In the genomic region with DNA sequence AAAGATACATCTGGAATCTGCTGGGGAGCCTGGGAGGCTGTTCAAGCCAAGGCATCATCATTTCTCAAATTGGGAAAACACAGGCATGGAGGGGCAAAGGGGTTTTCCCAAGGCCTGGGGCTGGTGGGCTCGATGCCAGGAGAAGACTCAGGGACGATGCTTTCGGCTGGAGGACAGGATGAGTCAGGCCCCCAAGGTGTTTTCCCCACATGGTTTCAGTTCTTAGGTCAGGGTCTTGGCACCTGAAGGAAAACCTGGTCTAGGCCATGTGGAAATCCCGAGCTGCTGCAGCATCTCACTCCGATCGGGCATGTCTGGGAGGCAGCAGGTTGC, we compare ENCODE assay signal across 8 cellular contexts.
DNase-seq lines count a peak whose midpoint lies in the region; ATAC-seq lines count a peak whose summit lies in the region.
"Had no signal": no experiment of that assay in that cellular context is flagged by ENCODE, and none has a peak within 500 bp of the region (broad histone marks: within the 10 kb centered on the region; RNA-seq: fewer than 3 reads in every experiment).

No MANE protein-coding gene starts in this region.

- H3K36me3 ChIP-seq in mesenchymal stem cell (ENCODE audit: control insufficient read depth in 1 of 2, insufficient read depth in 2 of 2, low read depth in 1 of 2, low read length in 2 of 2) = no peaks in the 10 kb centered on the region

- no peak overlapping the region for H2BK120ac ChIP-seq in mesenchymal stem cell (ENCODE audit: low read depth, low read length)

- ATAC-seq in GM18498 (IDR thresholded peaks at IDR 0.05; ENCODE audit: unreplicated experiment) (peak; percentile 53), GM21619 (IDR thresholded peaks at IDR 0.05; ENCODE audit: unreplicated experiment) (peak; percentile 53)
- ATAC-seq: left lobe of liver had no signal

- H3K27ac ChIP-seq in mesenchymal stem cell (ENCODE audit: low read length, poor library complexity, severe bottlenecking) = no peak overlapping the region

- H2BK12ac ChIP-seq in mesenchymal stem cell (ENCODE audit: low read length in 2 of 2) = no peak overlapping the region

- H4K91ac ChIP-seq in mesenchymal stem cell (ENCODE audit: low read length) = no peak overlapping the region

- no peak overlapping the region for H2AFZ ChIP-seq in mesenchymal stem cell (ENCODE audit: low read depth, low read length)

- H3K79me1 ChIP-seq in mesenchymal stem cell (replicated peaks; ENCODE audit: low read length, poor library complexity, severe bottlenecking) = no peaks in the 10 kb centered on the region

- no peak overlapping the region for H2BK5ac ChIP-seq in mesenchymal stem cell (ENCODE audit: low read depth, low read length, poor library complexity, severe bottlenecking)

- no peak overlapping the region for H3K4me2 ChIP-seq in mesenchymal stem cell (ENCODE audit: low read length, poor library complexity, severe bottlenecking)

- H3K14ac ChIP-seq in mesenchymal stem cell (ENCODE audit: low read length in 2 of 2) = no peak overlapping the region

- no peak overlapping the region for H3K23ac ChIP-seq in mesenchymal stem cell (ENCODE audit: low read length in 2 of 2)

- H2AK5ac ChIP-seq in mesenchymal stem cell (ENCODE audit: low read length, severe bottlenecking) = no peak overlapping the region

- H3K4ac ChIP-seq in mesenchymal stem cell (ENCODE audit: low read depth in 1 of 2, low read length in 2 of 2) = no peak overlapping the region

- H2BK15ac ChIP-seq in mesenchymal stem cell (ENCODE audit: low read depth, poor library complexity, severe bottlenecking) = no peak overlapping the region

- no peak overlapping the region for H3K4me3 ChIP-seq in mesenchymal stem cell (ENCODE audit: insufficient read depth in 1 of 2, low read depth in 1 of 2, low read length in 2 of 2)

- no peak overlapping the region for H4K8ac ChIP-seq in mesenchymal stem cell (ENCODE audit: low read length)

- H3K4me1 ChIP-seq in mesenchymal stem cell (ENCODE audit: control insufficient read depth, insufficient read depth, low read depth, low read length) = peaks cover 31% of the 10 kb centered on the region

- no peaks in the 10 kb centered on the region for H3K27me3 ChIP-seq in mesenchymal stem cell (ENCODE audit: control insufficient read depth in 1 of 2, insufficient read depth in 1 of 2, low read length in 2 of 2)

- no peak overlapping the region for H3K9ac ChIP-seq in mesenchymal stem cell (ENCODE audit: low read length)

- peak; percentile 92 for DNase-seq in RPMI7951 (ENCODE audit: low read depth)
- peak; percentile 48 for DNase-seq in mesenchymal stem cell
- no peak for DNase-seq in NCI-H1694 (lab: John Stamatoyannopoulos, UW)
- DNase-seq in NCI-H187 (lab: John Stamatoyannopoulos, UW) = no peak
- no peak for DNase-seq in activated CD8-positive, alpha-beta memory T cell treated with anti-CD3 and anti-CD28 coated beads, Interleukin-2, amount 50 U/mL, for 48 hours

- no peaks in the 10 kb centered on the region for H3K9me3 ChIP-seq in mesenchymal stem cell (ENCODE audit: control insufficient read depth, low read length)

- no peak overlapping the region for H3K18ac ChIP-seq in mesenchymal stem cell (ENCODE audit: low read depth in 1 of 2, low read length in 2 of 2)

- 86% methylated on average over 6 of the region's 6 CpGs for WGBS in mesenchymal stem cell

Comparison
In these comparisons a context has a peak if more than half of its experiments do, and no peak if none do; other contexts are left out.
1. DNase-seq: peak in RPMI7951 (single experiment) and mesenchymal stem cell (single experiment); none in NCI-H1694 (single experiment), NCI-H187 (0 of 2) and activated CD8-positive, alpha-beta memory T cell treated with anti-CD3 and anti-CD28 coated beads, Interleukin-2, amount 50 U/mL, for 48 hours (single experiment).